Comparison of ENCODE assay signal across 2 cellular contexts in genomic region chr3:184196536-184196935, GRCh38.
TF ChIP-seq lines count a peak whose summit lies in the region.

No MANE protein-coding gene starts in this region.

TF ChIP-seq in SK-N-SH treated with all-trans-retinoic acid at 6 μM for 48 hours, 23 proteins besides CTCF, POLR2A, EP300 and RAD21:
- TF ChIP-seq ESRRG (CRISPR knock-in tag; IDR thresholded peaks at IDR 0.05) (no peak), ZFP30 (CRISPR knock-in tag; IDR thresholded peaks at IDR 0.05) (no peak), CREB5 (CRISPR knock-in tag; IDR thresholded peaks at IDR 0.05; ENCODE audit: low read depth) (no peak), TCF4 (CRISPR knock-in tag; IDR thresholded peaks at IDR 0.05; ENCODE audit: borderline replicate concordance) (no peak), PPARA (CRISPR knock-in tag; IDR thresholded peaks at IDR 0.05; ENCODE audit: borderline replicate concordance) (no peak), PATZ1 (CRISPR knock-in tag; IDR thresholded peaks at IDR 0.05; ENCODE audit: borderline replicate concordance) (no peak), ZNF70 (CRISPR knock-in tag; IDR thresholded peaks at IDR 0.05) (no peak), ZNF8 (CRISPR knock-in tag; IDR thresholded peaks at IDR 0.05) (no peak), ZNF565 (CRISPR knock-in tag; conservative IDR thresholded peaks at IDR 0.05; ENCODE audit: low read depth) (no peak), OSR1 (CRISPR knock-in tag; IDR thresholded peaks at IDR 0.05) (no peak)

TF ChIP-seq in SK-N-SH, 30 proteins besides CTCF, POLR2A, EP300 and RAD21:
- TF ChIP-seq GATA2 (CRISPR knock-in tag; IDR thresholded peaks at IDR 0.05): no peak
- no peak for TF ChIP-seq TCF12 (IDR thresholded peaks at IDR 0.05)
- no peak for TF ChIP-seq TAF1 (IDR thresholded peaks at IDR 0.05; ENCODE audit: borderline replicate concordance, low read depth, low read length)
- TF ChIP-seq FOXM1 (IDR thresholded peaks at IDR 0.05; ENCODE audit: low read depth): no peak
- TF ChIP-seq RCOR1 (IDR thresholded peaks at IDR 0.05; ENCODE audit: low read length): no peak
- TF ChIP-seq, protein P1, sequence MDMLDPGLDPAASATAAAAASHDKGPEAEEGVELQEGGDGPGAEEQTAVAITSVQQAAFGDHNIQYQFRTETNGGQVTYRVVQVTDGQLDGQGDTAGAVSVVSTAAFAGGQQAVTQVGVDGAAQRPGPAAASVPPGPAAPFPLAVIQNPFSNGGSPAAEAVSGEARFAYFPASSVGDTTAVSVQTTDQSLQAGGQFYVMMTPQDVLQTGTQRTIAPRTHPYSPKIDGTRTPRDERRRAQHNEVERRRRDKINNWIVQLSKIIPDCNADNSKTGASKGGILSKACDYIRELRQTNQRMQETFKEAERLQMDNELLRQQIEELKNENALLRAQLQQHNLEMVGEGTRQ (IDR thresholded peaks at IDR 0.05; ENCODE audit: borderline replicate concordance, low read depth, low read length): no peak
- TF ChIP-seq, protein P2, sequence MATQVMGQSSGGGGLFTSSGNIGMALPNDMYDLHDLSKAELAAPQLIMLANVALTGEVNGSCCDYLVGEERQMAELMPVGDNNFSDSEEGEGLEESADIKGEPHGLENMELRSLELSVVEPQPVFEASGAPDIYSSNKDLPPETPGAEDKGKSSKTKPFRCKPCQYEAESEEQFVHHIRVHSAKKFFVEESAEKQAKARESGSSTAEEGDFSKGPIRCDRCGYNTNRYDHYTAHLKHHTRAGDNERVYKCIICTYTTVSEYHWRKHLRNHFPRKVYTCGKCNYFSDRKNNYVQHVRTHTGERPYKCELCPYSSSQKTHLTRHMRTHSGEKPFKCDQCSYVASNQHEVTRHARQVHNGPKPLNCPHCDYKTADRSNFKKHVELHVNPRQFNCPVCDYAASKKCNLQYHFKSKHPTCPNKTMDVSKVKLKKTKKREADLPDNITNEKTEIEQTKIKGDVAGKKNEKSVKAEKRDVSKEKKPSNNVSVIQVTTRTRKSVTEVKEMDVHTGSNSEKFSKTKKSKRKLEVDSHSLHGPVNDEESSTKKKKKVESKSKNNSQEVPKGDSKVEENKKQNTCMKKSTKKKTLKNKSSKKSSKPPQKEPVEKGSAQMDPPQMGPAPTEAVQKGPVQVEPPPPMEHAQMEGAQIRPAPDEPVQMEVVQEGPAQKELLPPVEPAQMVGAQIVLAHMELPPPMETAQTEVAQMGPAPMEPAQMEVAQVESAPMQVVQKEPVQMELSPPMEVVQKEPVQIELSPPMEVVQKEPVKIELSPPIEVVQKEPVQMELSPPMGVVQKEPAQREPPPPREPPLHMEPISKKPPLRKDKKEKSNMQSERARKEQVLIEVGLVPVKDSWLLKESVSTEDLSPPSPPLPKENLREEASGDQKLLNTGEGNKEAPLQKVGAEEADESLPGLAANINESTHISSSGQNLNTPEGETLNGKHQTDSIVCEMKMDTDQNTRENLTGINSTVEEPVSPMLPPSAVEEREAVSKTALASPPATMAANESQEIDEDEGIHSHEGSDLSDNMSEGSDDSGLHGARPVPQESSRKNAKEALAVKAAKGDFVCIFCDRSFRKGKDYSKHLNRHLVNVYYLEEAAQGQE (IDR thresholded peaks at IDR 0.05; ENCODE audit: low read depth, low read length): no peak
- TF ChIP-seq, protein P3, sequence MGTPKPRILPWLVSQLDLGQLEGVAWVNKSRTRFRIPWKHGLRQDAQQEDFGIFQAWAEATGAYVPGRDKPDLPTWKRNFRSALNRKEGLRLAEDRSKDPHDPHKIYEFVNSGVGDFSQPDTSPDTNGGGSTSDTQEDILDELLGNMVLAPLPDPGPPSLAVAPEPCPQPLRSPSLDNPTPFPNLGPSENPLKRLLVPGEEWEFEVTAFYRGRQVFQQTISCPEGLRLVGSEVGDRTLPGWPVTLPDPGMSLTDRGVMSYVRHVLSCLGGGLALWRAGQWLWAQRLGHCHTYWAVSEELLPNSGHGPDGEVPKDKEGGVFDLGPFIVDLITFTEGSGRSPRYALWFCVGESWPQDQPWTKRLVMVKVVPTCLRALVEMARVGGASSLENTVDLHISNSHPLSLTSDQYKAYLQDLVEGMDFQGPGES (IDR thresholded peaks at IDR 0.05; ENCODE audit: low read depth, low read length): no peak
- TF ChIP-seq RFX5 (IDR thresholded peaks at IDR 0.05; ENCODE audit: low read length): no peak
- no peak for TF ChIP-seq FOSL2 (IDR thresholded peaks at IDR 0.05; ENCODE audit: borderline replicate concordance, low read depth)
